In the genomic region with DNA sequence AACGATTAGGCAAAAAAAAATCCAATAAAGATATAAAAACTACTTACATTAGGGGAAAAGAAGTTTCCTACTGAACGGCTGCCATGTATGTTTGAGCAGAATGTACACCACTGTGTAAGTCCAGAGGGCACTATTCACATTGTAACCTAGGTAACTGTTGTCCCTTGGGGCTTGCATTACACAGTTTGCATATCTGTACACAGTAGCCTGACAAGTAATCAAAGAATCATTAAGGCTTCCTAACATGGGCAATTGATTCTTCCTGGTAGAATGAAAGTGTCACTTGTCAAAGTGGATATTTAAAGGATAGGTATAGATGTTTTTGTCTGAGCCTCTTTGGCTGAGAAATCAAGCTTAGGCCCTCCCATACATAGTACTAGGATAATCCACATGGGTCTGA, we compare ENCODE assay signal across 23 cellular contexts. TPM values are rescaled to one million over a fixed set of nuclear protein-coding genes. Genes with fewer than 3 reads are reported as not detected.
DNase-seq lines count a peak whose midpoint lies in the region; ATAC-seq, FAIRE-seq and TF ChIP-seq lines count a peak whose summit lies in the region.
"Had no signal": no experiment of that assay in that cellular context is flagged by ENCODE, and none has a peak within 500 bp of the region (broad histone marks: within the 10 kb centered on the region; RNA-seq: fewer than 3 reads in every experiment).

No MANE protein-coding gene starts in this region.

- H3K36me3 Mint-ChIP-seq in activated T-helper 17 cell treated with anti-CD3 and anti-CD28 coated beads, Interleukin-2, amount 50 U/mL, for 72 hours (ENCODE audit: low read depth) = no peaks in the 10 kb centered on the region

- H3K36me3 ChIP-seq in K562 (ENCODE audit: control insufficient read depth, insufficient read depth, low read length) = no peaks in the 10 kb centered on the region; the same call in 2 of the 3 replicates
- no peaks in the 10 kb centered on the region for H3K36me3 ChIP-seq in adrenal gland (replicated peaks in 1 of 2)
- H3K36me3 ChIP-seq: suprapubic skin, WERI-Rb-1 had no signal

- peak overlapping the region; percentile 93; the same call in 1 of the 2 replicates for H2AFZ ChIP-seq in K562 (ENCODE audit: low read depth, low read length)

- no peaks in the 10 kb centered on the region for H3K79me2 ChIP-seq in K562 (ENCODE audit: control insufficient read depth, insufficient read depth, low read length)

- H4K20me1 ChIP-seq in K562 (replicated peaks; ENCODE audit: control insufficient read depth, insufficient read depth, low read length) = no peaks in the 10 kb centered on the region

- peaks cover 5% of the 10 kb centered on the region for H3K27me3 Mint-ChIP-seq in activated T-helper 17 cell treated with anti-CD3 and anti-CD28 coated beads, Interleukin-2, amount 50 U/mL, for 72 hours

- no peaks in the 10 kb centered on the region for H3K9me1 ChIP-seq in K562 (ENCODE audit: control insufficient read depth, insufficient read depth, low read length)

- CTCF ChIA-PET in K562 (lab: Yijun Ruan, JAX; ENCODE audit: low intra/inter-chr PET ratio) = no interaction called here

- intact Hi-C loops in K562 (cut with micrococcal nuclease) = no loop called here
- intact Hi-C loops in head of caudate nucleus (cut with DNase I) = no loop called here
- intact Hi-C loops in adrenal gland (cut with DNase I) = no loop called here

- POLR2A ChIA-PET in K562 (lab: Yijun Ruan, JAX) = interaction anchor here (0.6 to 1.0 kb wide), 3 partner anchors 14 to 1681 kb away, joined by 3 to 4 read pairs (median 3); no protein-coding TSS in a partner anchor

- TF ChIP-seq CTCF in K562 (IDR thresholded peaks at IDR 0.05 in 2 of 3, conservative IDR thresholded peaks at IDR 0.05 in 1 of 3; ENCODE audit: insufficient read depth in 2 of 3, low read depth in 1 of 3, low read length in 3 of 3) (no peak), adrenal gland (IDR thresholded peaks at IDR 0.05) (no peak)

- no peak overlapping the region for H3K27ac Mint-ChIP-seq in activated T-helper 17 cell treated with anti-CD3 and anti-CD28 coated beads, Interleukin-2, amount 50 U/mL, for 72 hours
- H3K27ac Mint-ChIP-seq: activated naive CD4-positive, alpha-beta T cell treated with anti-CD3 and anti-CD28 coated beads for 36 hours; H9 had no signal

- ATAC-seq in GM18867 (IDR thresholded peaks at IDR 0.05; ENCODE audit: unreplicated experiment) = peak; percentile 64
- ATAC-seq in HG03139 (IDR thresholded peaks at IDR 0.05; ENCODE audit: unreplicated experiment) = peak; percentile 68
- ATAC-seq in K562 = no peak
- ATAC-seq in activated T-helper 17 cell treated with anti-CD3 and anti-CD28 coated beads, Interleukin-2, amount 50 U/mL, for 72 hours (replicated peaks) = no peak
- no peak for ATAC-seq in HG02642 (IDR thresholded peaks at IDR 0.05; ENCODE audit: poor library complexity, unreplicated experiment)

- in situ Hi-C loops in K562 (cut with MboI) = no loop called here

- H3K9me3 ChIP-seq in K562 (replicated peaks; ENCODE audit: control insufficient read depth, insufficient read depth, low read depth, low read length) = peaks cover 6% of the 10 kb centered on the region; the same call in 1 of the 2 replicates
- H3K9me3 ChIP-seq in adrenal gland (replicated peaks in 1 of 3) = no peaks in the 10 kb centered on the region
- H3K9me3 ChIP-seq: suprapubic skin had no signal

- WGBS in K562 (ENCODE audit: insufficient coverage, low coverage, missing lambda C conversion rate) = 29% methylated on average over 2 of the region's 2 CpGs
- 58 to 72% (median 61%) methylated on average over 2 of the region's 2 CpGs for whole genome bisulfite sequencing in adrenal gland, 4 donors

- H3K9ac ChIP-seq in K562 (ENCODE audit: insufficient read depth in 1 of 2, low read depth in 2 of 2, low read length in 2 of 2) = no peak overlapping the region

- no peaks in the 10 kb centered on the region for H3K27me3 ChIP-seq in K562 (ENCODE audit: control insufficient read depth in 2 of 2, insufficient read depth in 2 of 2, low read length in 2 of 2)
- H3K27me3 ChIP-seq in adrenal gland = no peaks in the 10 kb centered on the region

- H3K9me3 Mint-ChIP-seq in activated T-helper 17 cell treated with anti-CD3 and anti-CD28 coated beads, Interleukin-2, amount 50 U/mL, for 72 hours = peaks cover 8% of the 10 kb centered on the region

- H3K4me1 Mint-ChIP-seq in activated T-helper 17 cell treated with anti-CD3 and anti-CD28 coated beads, Interleukin-2, amount 50 U/mL, for 72 hours = peaks cover 7% of the 10 kb centered on the region
- H3K4me1 Mint-ChIP-seq: H9 had no signal

- H3K4me3 Mint-ChIP-seq in activated T-helper 17 cell treated with anti-CD3 and anti-CD28 coated beads, Interleukin-2, amount 50 U/mL, for 72 hours = no peak overlapping the region
- H3K4me3 Mint-ChIP-seq: activated naive CD4-positive, alpha-beta T cell treated with anti-CD3 and anti-CD28 coated beads for 36 hours had no signal

- H3K4me1 ChIP-seq in K562 (replicated peaks in 1 of 2; ENCODE audit: control insufficient read depth in 2 of 2, insufficient read depth in 2 of 2, low read length in 2 of 2) (peaks cover 12 to 22% of the 10 kb centered on the region in 2 experiments), adrenal gland (replicated peaks in 1 of 2) (no peaks in the 10 kb centered on the region)

- TF ChIP-seq EP300 in K562 (IDR thresholded peaks at IDR 0.05; ENCODE audit: low read length) = no peak

- peak; percentile 13 for DNase-seq in COLO668 (lab: John Stamatoyannopoulos, UW; ENCODE audit: unreplicated experiment)
- no peak for DNase-seq in K562 (ENCODE audit: extremely low read depth in 1 of 4, low spot score in 3 of 4)
- no peak for DNase-seq in head of caudate nucleus
- DNase-seq in adrenal gland = no peak
- DNase-seq: activated CD4-positive, alpha-beta T cell treated with anti-CD3 and anti-CD28 coated beads, Interleukin-2, amount 50 U/mL, for 48 hours; activated naive CD4-positive, alpha-beta T cell treated with anti-CD3 and anti-CD28 coated beads for 36 hours; activated T-cell treated with anti-CD3 and anti-CD28 coated beads, Interleukin-2, amount 50 U/mL, for 1 hour; COR-L47; H9; NCI-H187; SHP77 treated with DMSO at 0.1 percent for 48 hours; stimulated activated CD8-positive, alpha-beta memory T cell treated with anti-CD3 and anti-CD28 coated beads, Interleukin-4, amount 100 ng/mL, for 48 hours; WERI-Rb-1 had no signal

- H3K4me2 ChIP-seq in K562 (ENCODE audit: insufficient read depth, low read length) = no peak overlapping the region; the same call in 1 of the 2 replicates
- H3K4me2 ChIP-seq: smooth muscle cell had no signal

- no TSS peak for BruUV-seq in K562 (replicated peaks; lab: Mats Ljungman, UMichigan)

- no peak for FAIRE-seq in K562 (lab: Jason Lieb, UNC)
- FAIRE-seq: islet of Langerhans had no signal

- no peak overlapping the region for H3K27ac ChIP-seq in K562 (ENCODE audit: extremely low read depth, low read depth, low read length)
- H3K27ac ChIP-seq in adrenal gland = no peak overlapping the region
- H3K27ac ChIP-seq: suprapubic skin, WERI-Rb-1 had no signal

- TF ChIP-seq RAD21 in K562 (CRISPR knock-in tag; conservative IDR thresholded peaks at IDR 0.05 in 1 of 2, IDR thresholded peaks at IDR 0.05 in 1 of 2) = no peak

- TF ChIP-seq POLR2A in K562 (conservative IDR thresholded peaks at IDR 0.05) (no peak), adrenal gland (IDR thresholded peaks at IDR 0.05) (no peak)

- H3K4me3 ChIP-seq in K562 = no peak overlapping the region
- no peak overlapping the region for H3K4me3 ChIP-seq in adrenal gland
- H3K4me3 ChIP-seq: lung, smooth muscle cell, suprapubic skin had no signal

TF ChIP-seq in K562, 482 proteins besides CTCF, POLR2A, EP300 and RAD21:
- TF ChIP-seq IRF2 (CRISPR knock-in tag; IDR thresholded peaks at IDR 0.05) (no peak), HDAC1 (IDR thresholded peaks at IDR 0.05) (no peak), FOSL1 (tag; conservative IDR thresholded peaks at IDR 0.05) (no peak), SMAD3 (CRISPR knock-in tag; conservative IDR thresholded peaks at IDR 0.05) (no peak)

RNA-seq across cellular contexts. Expression of a gene that starts 39.1 kb away (rescaled TPM):
- not detected in 2 replicates for total RNA-seq in K562 (2011; cell fraction: chromatin; rRNA removed; ENCODE audit: low replicate concordance)
- not detected in 2 replicates for total RNA-seq in K562 (2011; cell fraction: nucleolus; rRNA removed)
- total RNA-seq in K562 (2011; cell fraction: nucleoplasm; rRNA removed) = not detected in 2 replicates
- total RNA-seq in K562 (2014; rRNA removed) (0.12 and 0.27 TPM in 2 replicates), K562 (2014; rRNA removed; fragmentation: Illumina TruSeq; extraction: Trizol) (0.22 and 0.36 TPM in 2 replicates), K562 (2015; rRNA removed; fragmentation: Illumina TruSeq; extraction: Trizol) (1.2 and 1.3 TPM in 2 replicates), K562 (2021) (0.33 and 0.56 TPM in 2 replicates), adrenal gland (10 to 100 TPM in 6 of 8 donors, 1 to 10 TPM in 2; 5.1 to 29.4 (median 15.6) TPM)
- polyA plus RNA-seq in K562 (2011; rRNA removed) (0.14 TPM in 1 of 2 replicates, not detected in the other), K562 (2014; fragmentation: Illumina TruSeq; extraction: Trizol) (0.36 and 0.43 TPM in 2 replicates), K562 (2014; fragmentation: Nextera tagmentation; extraction: Ambion mirVana) (under 1 TPM; 0.49 to 0.55 TPM), K562 (2014; rRNA removed) (0.11 and 0.66 TPM in 2 replicates), adrenal gland (10 to 100 TPM in 1 of 3 donors, 1 to 10 TPM in 2; 5.2 to 12.2 (median 7.4) TPM)
- 0.04 TPM in 2 replicates for polyA plus RNA-seq in K562 (2011; cell fraction: cytosol; rRNA removed)
- polyA plus RNA-seq in K562 (2011; cell fraction: nucleus; rRNA removed) = 0.14 TPM in 2 replicates
- polyA plus RNA-seq in K562 (2012) = 0.46 and 3.3 TPM in 2 replicates
- polyA minus RNA-seq in K562 (2011; rRNA and poly(A)+ RNA removed) = 0.06 and 0.07 TPM in 2 replicates
- polyA minus RNA-seq in K562 (2011; cell fraction: cytosol; rRNA and poly(A)+ RNA removed) = not detected in 2 replicates
- not detected in 2 replicates for polyA minus RNA-seq in K562 (2011; cell fraction: nucleus; rRNA and poly(A)+ RNA removed)
- total RNA-seq in activated T-helper 17 cell treated with anti-CD3 and anti-CD28 coated beads, Interleukin-2, amount 50 U/mL, for 72 hours = 1 to 10 TPM; 1.0 to 2.7 TPM
- total RNA-seq: chondrocyte, H9, NCI-H460, smooth muscle cell had no signal
- polyA plus RNA-seq: smooth muscle cell had no signal

Comparison
In these comparisons a context has a peak if more than half of its experiments do, and no peak if none do; other contexts are left out.
1. ATAC-seq: peak in GM18867 (single experiment) and HG03139 (single experiment); none in K562 (single experiment), activated T-helper 17 cell treated with anti-CD3 and anti-CD28 coated beads, Interleukin-2, amount 50 U/mL, for 72 hours (single experiment) and HG02642 (single experiment).